In the genomic region with DNA sequence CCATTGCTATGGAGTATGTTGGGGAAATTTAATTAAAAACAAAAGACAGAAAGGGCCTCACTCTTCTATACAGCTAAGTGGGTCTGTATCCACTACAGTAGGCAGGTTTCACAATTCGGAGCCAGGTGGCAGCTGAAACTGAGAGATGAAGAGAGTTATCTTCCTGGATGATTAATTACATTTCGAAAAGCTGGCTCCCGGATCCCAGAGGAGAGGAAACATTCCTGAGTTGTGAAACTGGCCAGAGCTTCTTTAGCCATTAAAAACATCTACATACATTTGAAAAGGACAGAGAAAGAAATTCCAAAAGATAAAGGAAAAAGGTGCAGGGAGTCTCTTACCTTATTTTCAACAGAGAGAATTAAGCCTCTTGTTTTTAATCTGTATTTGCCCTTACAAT, we compare ENCODE assay signal across 17 cellular contexts. TPM values are rescaled to one million over a fixed set of nuclear protein-coding genes. Genes with fewer than 3 reads are reported as not detected.
DNase-seq lines count a peak whose midpoint lies in the region; ATAC-seq and TF ChIP-seq lines count a peak whose summit lies in the region.
"Had no signal": no experiment of that assay in that cellular context is flagged by ENCODE, and none has a peak within 500 bp of the region (broad histone marks: within the 10 kb centered on the region; RNA-seq: fewer than 3 reads in every experiment).

No MANE protein-coding gene starts in this region.

- H3T11ph ChIP-seq in H9 (ENCODE audit: low read length), result no peak overlapping the region

- H4K20me1 ChIP-seq in H9 (ENCODE audit: control insufficient read depth, insufficient read depth, insufficient read length), result no peaks in the 10 kb centered on the region

- no peak overlapping the region for H2AFZ ChIP-seq in H9 (ENCODE audit: low read length)

- H3K4me1 ChIP-seq in H9 (ENCODE audit: insufficient read depth, low read length) (no peaks in the 10 kb centered on the region; the same call in 1 of the 2 replicates), RWPE2 (ENCODE audit: insufficient read depth, poor library complexity, severe bottlenecking) (no peaks in the 10 kb centered on the region), gastrocnemius medialis (no peaks in the 10 kb centered on the region), vagina (no peaks in the 10 kb centered on the region)

- no peak overlapping the region for H3K4me3 ChIP-seq in RWPE2 (ENCODE audit: severe bottlenecking)
- no peak overlapping the region for H3K4me3 ChIP-seq in fibroblast of mammary gland (ENCODE audit: control insufficient read depth, low read depth, low read length)
- no peak overlapping the region for H3K4me3 ChIP-seq in gastrocnemius medialis
- no peak overlapping the region for H3K4me3 ChIP-seq in vagina

- no peaks in the 10 kb centered on the region for H3K23me2 ChIP-seq in H9 (ENCODE audit: insufficient read length, low read depth, low read length, poor library complexity, severe bottlenecking)

- TF ChIP-seq CTCF in H9 (conservative IDR thresholded peaks at IDR 0.05), result no peak
- TF ChIP-seq CTCF in RWPE2 (IDR thresholded peaks at IDR 0.05; ENCODE audit: poor library complexity, severe bottlenecking), result no peak
- no peak for TF ChIP-seq CTCF in fibroblast of mammary gland (conservative IDR thresholded peaks at IDR 0.05; ENCODE audit: control insufficient read depth, insufficient read depth, low read depth, low read length)
- no peak for TF ChIP-seq CTCF in gastrocnemius medialis (IDR thresholded peaks at IDR 0.05 in 4 of 5, conservative IDR thresholded peaks at IDR 0.05 in 1 of 5)
- TF ChIP-seq CTCF in vagina (IDR thresholded peaks at IDR 0.05), result no peak

- no peak for TF ChIP-seq POLR2A in gastrocnemius medialis (IDR thresholded peaks at IDR 0.05)
- TF ChIP-seq POLR2A in vagina (IDR thresholded peaks at IDR 0.05), result no peak

- H2BK15ac ChIP-seq in H9 (ENCODE audit: low read depth, low read length), result no peak overlapping the region

- intact Hi-C loops in gastrocnemius medialis (cut with DNase I; ENCODE audit: low total_unique reads) (no loop called here), vagina (cut with DNase I) (no loop called here)

- H3K9me3 ChIP-seq in H9 (ENCODE audit: control insufficient read depth, low read depth, low read length) (peaks cover 8% of the 10 kb centered on the region), RWPE2 (ENCODE audit: severe bottlenecking) (no peaks in the 10 kb centered on the region), gastrocnemius medialis (no peaks in the 10 kb centered on the region), vagina (no peaks in the 10 kb centered on the region)

- peaks cover 55 to 70% of the 10 kb centered on the region in 2 experiments for H3K9me3 Mint-ChIP-seq in H9

- no peak overlapping the region for H3K56ac ChIP-seq in H9 (ENCODE audit: insufficient read length, low read depth, low read length)

- H3K27ac ChIP-seq in H9 (ENCODE audit: insufficient read length, low read depth, low read length) (peak overlapping the region; percentile 83), RWPE2 (ENCODE audit: poor library complexity, severe bottlenecking) (no peak overlapping the region), gastrocnemius medialis (no peak overlapping the region), vagina (no peak overlapping the region)
- H3K27ac ChIP-seq: C4-2B had no signal

- peak overlapping the region in 2 of 3 experiments; percentile 67 to 76; a peak in 4 of 7 replicates for H3K27ac Mint-ChIP-seq in H9

- H3K36me3 Mint-ChIP-seq in H9 (ENCODE audit: insufficient read depth in 1 of 3, low read depth in 3 of 3), result peaks cover 2 to 4% (median 2%) of the 10 kb centered on the region in 3 experiments; a peak in 5 of 7 replicates

- H3K4ac ChIP-seq in H9 (ENCODE audit: low read depth, low read length), result no peak overlapping the region

- H3K27me3 Mint-ChIP-seq in H9 (ENCODE audit: low read depth), result peaks cover 7% of the 10 kb centered on the region

- in situ Hi-C loops in gastrocnemius medialis (cut with MboI; ENCODE audit: low sequenced_read_pairs in 4 of 4), result no loop called here

- no peak overlapping the region for H4K8ac ChIP-seq in H9 (replicated peaks; ENCODE audit: insufficient read length, low read depth, low read length)

- H3K18ac ChIP-seq in H9 (ENCODE audit: insufficient read length, low read depth, low read length), result no peak overlapping the region

- no peaks in the 10 kb centered on the region for H3K27me3 ChIP-seq in H9 (ENCODE audit: insufficient read depth, low read length)
- no peaks in the 10 kb centered on the region for H3K27me3 ChIP-seq in RWPE2 (ENCODE audit: insufficient read depth, poor library complexity, severe bottlenecking)
- peaks cover 0 to 4% (median 0%) of the 10 kb centered on the region in 3 donors for H3K27me3 ChIP-seq in gastrocnemius medialis
- no peaks in the 10 kb centered on the region for H3K27me3 ChIP-seq in vagina

- H3K14ac ChIP-seq in H9 (ENCODE audit: insufficient read depth, low read length), result no peak overlapping the region

- no peak overlapping the region for H2AK5ac ChIP-seq in H9 (ENCODE audit: insufficient read length, low read length)

- no peaks in the 10 kb centered on the region for H3K79me2 ChIP-seq in H9 (ENCODE audit: insufficient read depth, low read length)

- no peak overlapping the region for H2BK5ac ChIP-seq in H9 (ENCODE audit: insufficient read length, low read length)

- H4K5ac ChIP-seq in H9 (ENCODE audit: insufficient read length, low read depth, low read length), result no peak overlapping the region

- H3K23ac ChIP-seq in H9 (ENCODE audit: insufficient read length, low read depth, low read length), result no peak overlapping the region

- ATAC-seq in RWPE2 (ENCODE audit: low read depth), result 0 out of 3 replicates have a peak, but pooled peaks have one; percentile 29
- ATAC-seq in HG03108 (IDR thresholded peaks at IDR 0.05; ENCODE audit: unreplicated experiment), result no peak
- no peak for ATAC-seq in gastrocnemius medialis

- H3K4me1 Mint-ChIP-seq in H9, result peaks cover 47% of the 10 kb centered on the region in 2 experiments

- no peaks in the 10 kb centered on the region for H3K79me1 ChIP-seq in H9 (ENCODE audit: insufficient read depth, low read depth, low read length, poor library complexity, severe bottlenecking)

- no peaks in the 10 kb centered on the region for H3K36me3 ChIP-seq in RWPE2 (ENCODE audit: low read depth)
- H3K36me3 ChIP-seq in gastrocnemius medialis, result no peaks in the 10 kb centered on the region
- H3K36me3 ChIP-seq in vagina, result no peaks in the 10 kb centered on the region

- H3K4me3 Mint-ChIP-seq in H9, result peak overlapping the region; percentile 24 to 69; a peak in 3 of 5 replicates

- H2BK20ac ChIP-seq in H9 (ENCODE audit: low read depth, low read length, poor library complexity, severe bottlenecking), result no peak overlapping the region

- DNase-seq in H9, result no peak
- no peak for DNase-seq in RWPE2 (ENCODE audit: low spot score)
- peak; percentile 6 for DNase-seq in fibroblast of mammary gland (ENCODE audit: low read depth)
- peak; percentile 7 for DNase-seq in kidney glomerular epithelial cell (lab: John Stamatoyannopoulos, UW)
- no peak for DNase-seq in NCI-H1048 (lab: John Stamatoyannopoulos, UW)
- DNase-seq in gastrocnemius medialis, result no peak
- no peak for DNase-seq in vagina (ENCODE audit: extremely low spot score in 2 of 2)
- DNase-seq: GF-D8, MM.1S, NCI-H1105, NCI-H1694, NCI-H446, NCI-H69, OCI-M1, RPMI8226 had no signal

- no CpG with 5 or more reads among the region's 3 CpGs for WGBS in H9 (ENCODE audit: extremely low coverage, insufficient read length, low lambda C conversion rate)

- H3K9ac ChIP-seq in H9 (ENCODE audit: extremely low read depth, insufficient read length, low read length), result no peak overlapping the region

- no peak overlapping the region for H2BK12ac ChIP-seq in H9 (ENCODE audit: insufficient read length, low read depth, low read length)

- H2BK120ac ChIP-seq in H9 (ENCODE audit: low read depth, low read length, poor library complexity, severe bottlenecking), result no peak overlapping the region

- no peak overlapping the region for H4K91ac ChIP-seq in H9 (ENCODE audit: insufficient read length, low read depth, low read length)

- H3K4me2 ChIP-seq in H9 (ENCODE audit: insufficient read depth, insufficient read length, low read length), result peak overlapping the region; percentile 14

RNA-seq across cellular contexts. Expression of gene PDZD4, which starts 15.5 kb away (rescaled TPM):
- total RNA-seq in H9 (2021) (110 and 118 TPM in 2 replicates), gastrocnemius medialis (1 to 10 TPM in 2 of 4 donors, under 1 TPM in 2; 0.59 to 2.2 (median 1.4) TPM), vagina (10.3 TPM)

RNA-seq across cellular contexts. Expression of gene L1CAM, which starts 40.1 kb away (rescaled TPM):
- total RNA-seq in H9 (2021) (19.9 and 22.7 TPM in 2 replicates), gastrocnemius medialis (under 1 TPM; 0.05 to 0.62 (median 0.48) TPM), vagina (9.6 TPM)

RNA-seq across cellular contexts. Expression of gene SSR4, which starts 51.4 kb away (rescaled TPM):
- total RNA-seq in H9 (2021), result 179 and 193 TPM in 2 replicates
- 100 to 1,000 TPM in 2 of 4 donors, 10 to 100 TPM in 2; 73.9 to 111 (median 93.4) TPM for total RNA-seq in gastrocnemius medialis
- total RNA-seq in vagina, result 250 TPM

RNA-seq across cellular contexts. Expression of gene IDH3G, which starts 51.7 kb away (rescaled TPM):
- total RNA-seq in H9 (2021) (43.2 and 47.1 TPM in 2 replicates), gastrocnemius medialis (10 to 100 TPM; 79.8 to 92.7 (median 86.4) TPM), vagina (118 TPM)

RNA-seq across cellular contexts. Expression of gene AVPR2, which starts 58.6 kb away (rescaled TPM):
- total RNA-seq in H9 (2021) (not detected in 2 replicates), gastrocnemius medialis (1 to 10 TPM; 1.5 to 3.8 (median 2.0) TPM), vagina (4.9 TPM)

Comparison
In these comparisons a context has a peak if more than half of its experiments do, and no peak if none do; other contexts are left out.
1. DNase-seq: peak in fibroblast of mammary gland (single experiment) and kidney glomerular epithelial cell (single experiment); none in H9 (single experiment), RWPE2 (single experiment), NCI-H1048 (single experiment), gastrocnemius medialis (0 of 2) and vagina (0 of 2).